18 cellular contexts compared by ENCODE assay signal in genomic region chr11:113628912-113629311, GRCh38.
DNase-seq lines count a peak whose midpoint lies in the region; TF ChIP-seq lines count a peak whose summit lies in the region.
"Had no signal": no experiment of that assay in that cellular context is flagged by ENCODE, and none has a peak within 500 bp of the region (broad histone marks: within the 10 kb centered on the region; RNA-seq: fewer than 3 reads in every experiment).

No MANE protein-coding gene starts in this region.

- WGBS in lower leg skin, 2 donors = 55 to 64% methylated on average over 2 of the region's 2 CpGs

- DNase-seq in ELF-1 (ENCODE audit: low read depth, low spot score) (peak; percentile 66), NCI-H1417 (lab: John Stamatoyannopoulos, UW) (peak; percentile 28 to 99 (median 95)), NCI-H748 (lab: John Stamatoyannopoulos, UW; ENCODE audit: unreplicated experiment) (peak; percentile 90), iPS DF 19.7 (ENCODE audit: low read depth, low spot score) (peak; percentile 89), NAMALWA (ENCODE audit: low spot score) (no peak), DMS114 treated with DMSO at 0.1 percent for 48 hours (lab: John Stamatoyannopoulos, UW; ENCODE audit: unreplicated experiment) (no peak), T-helper 1 cell (no peak), lower leg skin (ENCODE audit: low spot score in 2 of 2) (no peak)
- DNase-seq: activated CD4-positive, alpha-beta T cell treated with anti-CD3 and anti-CD28 coated beads, Interleukin-2, amount 50 U/mL, for 4 hours; activated gamma-delta T cell treated with Interleukin-2 at 50 U/mL for 16 hours; amygdala; GDM1; KG1; NCI-H510A; stimulated activated CD8-positive, alpha-beta memory T cell treated with anti-CD3 and anti-CD28 coated beads, Interleukin-4, amount 100 ng/mL, for 48 hours had no signal

- no peak for TF ChIP-seq CTCF in lower leg skin (IDR thresholded peaks at IDR 0.05)

- H3K4me3 ChIP-seq in lower leg skin (ENCODE audit: low read depth, poor library complexity, severe bottlenecking) = no peak overlapping the region
- H3K4me3 ChIP-seq: A549; BLaER1 treated with 17β-estradiol and CSF1 and Interleukin-3, amounts not matched to agents 10 nM and 100 nM; GM12878 had no signal

- TF ChIP-seq POLR2A in lower leg skin (IDR thresholded peaks at IDR 0.05) = no peak

- intact Hi-C loops in lower leg skin (cut with DNase I; ENCODE audit: low total_unique reads) = no loop called here

Comparison
In these comparisons a context has a peak if more than half of its experiments do, and no peak if none do; other contexts are left out.
1. DNase-seq: peak in ELF-1 (single experiment), NCI-H1417 (3 of 3), NCI-H748 (single experiment) and iPS DF 19.7 (single experiment); none in NAMALWA (single experiment), DMS114 treated with DMSO at 0.1 percent for 48 hours (single experiment), T-helper 1 cell (0 of 5) and lower leg skin (0 of 2).